8 cellular contexts compared by ENCODE assay signal in genomic region chr17:81394377-81394747, GRCh38. TPM values are rescaled to one million over a fixed set of nuclear protein-coding genes. Genes with fewer than 3 reads are reported as not detected.
A peak's percentile ranks its signal among the peaks of the same experiment; 100 is the strongest.
DNase-seq lines count a peak whose midpoint lies in the region; ATAC-seq and TF ChIP-seq lines count a peak whose summit lies in the region.

No MANE protein-coding gene starts in this region.

- H3K36me3 Mint-ChIP-seq in activated T-helper 17 cell treated with anti-CD3 and anti-CD28 coated beads, Interleukin-2, amount 50 U/mL, for 72 hours (ENCODE audit: low read depth): peaks cover 24% of the 10 kb centered on the region

- no peak for TF ChIP-seq POLR2A in suprapubic skin (IDR thresholded peaks at IDR 0.05)

- H3K27me3 ChIP-seq in layer of hippocampus (ENCODE audit: control insufficient read depth, insufficient read depth, low read length): no peaks in the 10 kb centered on the region
- H3K27me3 ChIP-seq in suprapubic skin: no peaks in the 10 kb centered on the region

- H3K4me1 Mint-ChIP-seq in activated T-helper 17 cell treated with anti-CD3 and anti-CD28 coated beads, Interleukin-2, amount 50 U/mL, for 72 hours: peaks cover 8% of the 10 kb centered on the region

- H3K9me3 Mint-ChIP-seq in activated T-helper 17 cell treated with anti-CD3 and anti-CD28 coated beads, Interleukin-2, amount 50 U/mL, for 72 hours: no peaks in the 10 kb centered on the region

- H3K4me3 ChIP-seq in suprapubic skin: peak overlapping the region; percentile 86

- no peaks in the 10 kb centered on the region for H3K36me3 ChIP-seq in suprapubic skin

- no peak for ATAC-seq in activated T-helper 17 cell treated with anti-CD3 and anti-CD28 coated beads, Interleukin-2, amount 50 U/mL, for 72 hours (replicated peaks)
- ATAC-seq in GM19324 (IDR thresholded peaks at IDR 0.05; ENCODE audit: low FRiP score, unreplicated experiment): no peak

- 10% methylated on average over 5 of the region's 5 CpGs for WGBS in suprapubic skin

- peak overlapping the region; percentile 43 for H3K27ac Mint-ChIP-seq in activated T-helper 17 cell treated with anti-CD3 and anti-CD28 coated beads, Interleukin-2, amount 50 U/mL, for 72 hours

- no peak for TF ChIP-seq EP300 in suprapubic skin (IDR thresholded peaks at IDR 0.05)

- peaks cover 34% of the 10 kb centered on the region for H3K27me3 Mint-ChIP-seq in activated T-helper 17 cell treated with anti-CD3 and anti-CD28 coated beads, Interleukin-2, amount 50 U/mL, for 72 hours

- peaks cover 61% of the 10 kb centered on the region for H3K4me1 ChIP-seq in suprapubic skin

- H3K9me3 ChIP-seq in suprapubic skin: no peaks in the 10 kb centered on the region

- H3K4me3 Mint-ChIP-seq in activated T-helper 17 cell treated with anti-CD3 and anti-CD28 coated beads, Interleukin-2, amount 50 U/mL, for 72 hours: peak overlapping the region; percentile 57

- TF ChIP-seq CTCF in suprapubic skin (IDR thresholded peaks at IDR 0.05): no peak

- DNase-seq in SKM-1 (lab: John Stamatoyannopoulos, UW; ENCODE audit: unreplicated experiment) (peak; percentile 41), SKM-1 treated with dmso at 0.1 percent for 144 hours (lab: John Stamatoyannopoulos, UW; ENCODE audit: unreplicated experiment) (no peak), suprapubic skin (ENCODE audit: low spot score in 2 of 2) (no peak), NCI-H2227 treated with DMSO at 0.1 percent for 48 hours (lab: John Stamatoyannopoulos, UW) (no peak), globus pallidus (ENCODE audit: low spot score) (no peak)

- H3K27ac ChIP-seq in layer of hippocampus (ENCODE audit: low read depth, low read length) (peak overlapping the region; percentile 92), suprapubic skin (peak overlapping the region; percentile 98)

RNA-seq across cellular contexts. Expression of gene BAHCC1, which starts 0.9 kb away (rescaled TPM):
- under 1 TPM in 1 of 2 donors, not detected in 1; 0.26 TPM for total RNA-seq in activated T-helper 17 cell treated with anti-CD3 and anti-CD28 coated beads, Interleukin-2, amount 50 U/mL, for 72 hours
- 10 to 100 TPM in 2 of 4 donors, 1 to 10 TPM in 2; 4.5 to 19.3 (median 12.2) TPM for total RNA-seq in suprapubic skin

Comparison
In these comparisons a context has a peak if more than half of its experiments do, and no peak if none do; other contexts are left out.
1. RNA of gene BAHCC1, which starts 0.9 kb away (total RNA-seq): 4.5 to 19.3 TPM in suprapubic skin; 0.26 TPM in activated T-helper 17 cell treated with anti-CD3 and anti-CD28 coated beads, Interleukin-2, amount 50 U/mL, for 72 hours; every median in the first group is over 4 times any median in the second.